In genomic region chr6:8005136-8005535, GRCh38 we compare ENCODE assay signal across 31 cellular contexts.
"Had no signal": no experiment of that assay in that cellular context is flagged by ENCODE, and none has a peak within 500 bp of the region (broad histone marks: within the 10 kb centered on the region; RNA-seq: fewer than 3 reads in every experiment).

No MANE protein-coding gene starts in this region.

- H3K4me3 ChIP-seq: adrenal gland, colonic mucosa, PC-9 had no signal

- H3K9me3 Mint-ChIP-seq: activated B cell treated with CpG ODN at 0.5 μM for 24 hours; activated CD4-positive, alpha-beta memory T cell treated with anti-CD3 and anti-CD28 coated beads for 36 hours; activated naive CD4-positive, alpha-beta T cell treated with anti-CD3 and anti-CD28 coated beads, Interleukin-2, amount 50 U/mL, for 24 hours; activated T-cell treated with anti-CD3 and anti-CD28 coated beads, Interleukin-2, amount 50 U/mL, for 4 hours had no signal

- H3K4me2 ChIP-seq: KMS-11, PC-9 had no signal

- H3K36me3 ChIP-seq: adrenal gland, brain microvascular endothelial cell, colonic mucosa had no signal

- H3K27ac Mint-ChIP-seq: activated B cell treated with CpG ODN at 0.5 μM for 24 hours; activated CD4-positive, alpha-beta memory T cell treated with anti-CD3 and anti-CD28 coated beads for 36 hours; activated naive CD4-positive, alpha-beta T cell treated with anti-CD3 and anti-CD28 coated beads, Interleukin-2, amount 50 U/mL, for 24 hours had no signal

- H3K36me3 Mint-ChIP-seq: activated CD4-positive, alpha-beta memory T cell treated with anti-CD3 and anti-CD28 coated beads for 36 hours; activated naive CD4-positive, alpha-beta T cell treated with anti-CD3 and anti-CD28 coated beads, Interleukin-2, amount 50 U/mL, for 24 hours had no signal

- H3K4me1 ChIP-seq: adrenal gland, colonic mucosa had no signal

- H3K9me3 ChIP-seq: adrenal gland, colonic mucosa had no signal

- H3K4me3 Mint-ChIP-seq: activated B cell treated with CpG ODN at 0.5 μM for 24 hours; activated CD4-positive, alpha-beta memory T cell treated with anti-CD3 and anti-CD28 coated beads for 36 hours; activated naive CD4-positive, alpha-beta T cell treated with anti-CD3 and anti-CD28 coated beads, Interleukin-2, amount 50 U/mL, for 24 hours; activated T-cell treated with anti-CD3 and anti-CD28 coated beads, Interleukin-2, amount 50 U/mL, for 4 hours had no signal

- DNase-seq: activated B cell treated with CpG ODN at 0.5 μM for 24 hours; activated CD4-positive, alpha-beta memory T cell treated with anti-CD3 and anti-CD28 coated beads for 36 hours; activated CD4-positive, alpha-beta T cell treated with anti-CD3 and anti-CD28 coated beads for 4 hours; activated CD4-positive, alpha-beta T cell treated with anti-CD3 and anti-CD28 coated beads, Interleukin-2, amount 50 U/mL, for 1 hour; activated CD4-positive, CD25-positive, alpha-beta regulatory T cell treated with anti-CD3 and anti-CD28 coated beads, Interleukin-2, amount 50 U/mL, for 72 hours; activated CD8-positive, alpha-beta memory T cell treated with anti-CD3 and anti-CD28 coated beads, Interleukin-2, amount 50 U/mL, for 4 hours; activated effector memory CD4-positive, alpha-beta T cell treated with anti-CD3 and anti-CD28 coated beads, Interleukin-2, amount 50 U/mL, for 16 hours; activated naive CD4-positive, alpha-beta T cell; activated T-cell treated with anti-CD3 and anti-CD28 coated beads for 4 hours; activated T-cell treated with anti-CD3 and anti-CD28 coated beads, Interleukin-2, amount 50 U/mL, for 4 hours; adrenal gland; anterior cingulate cortex; brain microvascular endothelial cell; central memory CD4-positive, alpha-beta T cell; colonic mucosa; NCI-H1105; NCI-H1417 treated with DMSO at 0.1 percent for 48 hours; NCI-H1930; NCI-H2081 treated with DMSO at 0.1 percent for 48 hours; NCI-H226; NCI-H524 treated with DMSO at 0.1 percent for 48 hours; NK-92 treated with Interleukin-12 subunit alpha and Interleukin-12 subunit beta, amount 100 ng/mL, for 24 hours; PC-9; SIG-M5; T-helper 1 cell; T-helper 2 cell; T-helper 9 cell had no signal

- H3K27me3 Mint-ChIP-seq: activated B cell treated with CpG ODN at 0.5 μM for 24 hours; activated CD4-positive, alpha-beta memory T cell treated with anti-CD3 and anti-CD28 coated beads for 36 hours; activated naive CD4-positive, alpha-beta T cell treated with anti-CD3 and anti-CD28 coated beads, Interleukin-2, amount 50 U/mL, for 24 hours had no signal

- H2AFZ ChIP-seq: PC-9 had no signal

- H3K9ac ChIP-seq: KMS-11 had no signal

- H3K27ac ChIP-seq: adrenal gland, brain microvascular endothelial cell, colonic mucosa, KMS-11, PC-9, RWPE1, VCaP had no signal

- H3K27me3 ChIP-seq: adrenal gland, brain microvascular endothelial cell, colonic mucosa had no signal

- H3K4me1 Mint-ChIP-seq: activated B cell treated with CpG ODN at 0.5 μM for 24 hours had no signal
